14 cellular contexts compared by ENCODE assay signal in the genomic region with DNA sequence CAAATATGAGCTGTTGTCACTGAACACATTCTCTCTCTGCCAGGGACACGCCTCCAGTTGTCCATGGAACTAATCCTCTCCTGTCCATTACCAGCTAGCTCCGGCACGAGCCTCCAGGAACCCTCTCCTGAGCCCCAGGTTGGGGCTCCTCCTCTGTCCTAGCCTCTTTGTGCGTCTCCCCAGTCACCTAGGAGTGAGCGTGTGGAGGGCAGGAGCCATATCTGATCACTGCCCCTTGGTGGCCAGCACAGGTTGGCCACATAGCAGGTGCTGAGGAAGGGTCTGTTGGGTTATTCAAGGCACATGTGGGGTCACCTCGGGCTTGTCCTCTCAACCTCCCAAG. TPM values are rescaled to one million over a fixed set of nuclear protein-coding genes. Genes with fewer than 3 reads are reported as not detected.
DNase-seq lines count a peak whose midpoint lies in the region; ATAC-seq, FAIRE-seq and TF ChIP-seq lines count a peak whose summit lies in the region.
"Had no signal": no experiment of that assay in that cellular context is flagged by ENCODE, and none has a peak within 500 bp of the region (broad histone marks: within the 10 kb centered on the region; RNA-seq: fewer than 3 reads in every experiment).

No MANE protein-coding gene starts in this region.

- H3K4me3 Mint-ChIP-seq in activated naive CD4-positive, alpha-beta T cell treated with anti-CD3 and anti-CD28 coated beads for 36 hours = no peak overlapping the region
- H3K4me3 Mint-ChIP-seq in astrocyte (ENCODE audit: unreplicated experiment) = no peak overlapping the region
- H3K4me3 Mint-ChIP-seq in stimulated activated memory B cell treated with anti-CD40 and anti-IgM and Interleukin-4, amounts not matched to agents 10 μg/mL and 1 μg/mL and 100 μg/mL, for 72 hours = peak overlapping the region; percentile 94

- H3K4me3 ChIP-seq in astrocyte (ENCODE audit: insufficient read depth, low read depth, low read length) = no peak overlapping the region

- no peaks in the 10 kb centered on the region for H3K27me3 ChIP-seq in astrocyte (ENCODE audit: insufficient read depth, low read length)
- H3K27me3 ChIP-seq: brain microvascular endothelial cell had no signal

- H3K79me2 ChIP-seq in astrocyte (ENCODE audit: insufficient read depth, low read length) = peaks cover 38% of the 10 kb centered on the region

- no peak for DNase-seq in activated naive CD4-positive, alpha-beta T cell treated with anti-CD3 and anti-CD28 coated beads for 36 hours
- DNase-seq in activated naive CD4-positive, alpha-beta T cell treated with anti-CD3 and anti-CD28 coated beads, Interleukin-2, amount 50 U/mL, for 72 hours (ENCODE audit: low spot score in 2 of 2) = no peak
- no peak for DNase-seq in astrocyte (ENCODE audit: low read depth)
- DNase-seq in activated CD8-positive, alpha-beta memory T cell treated with anti-CD3 and anti-CD28 coated beads, Interleukin-2, amount 50 U/mL, for 4 hours = no peak
- DNase-seq: brain microvascular endothelial cell; GOT3; NCI-H2081; retina; SIG-M5; stimulated activated CD4-positive, alpha-beta T cell treated with anti-CD3 and anti-CD28 coated beads, Interleukin-4, amount 100 ng/mL, for 1 hour had no signal

- peak overlapping the region; percentile 2 for H3K9ac ChIP-seq in astrocyte (ENCODE audit: low read length)

- H3K4me1 ChIP-seq in astrocyte (ENCODE audit: insufficient read depth, low read length) = peaks cover 13% of the 10 kb centered on the region

- peaks cover 29% of the 10 kb centered on the region for H3K4me1 Mint-ChIP-seq in activated naive CD4-positive, alpha-beta T cell treated with anti-CD3 and anti-CD28 coated beads for 36 hours (ENCODE audit: low read depth)
- peaks cover 8% of the 10 kb centered on the region for H3K4me1 Mint-ChIP-seq in astrocyte (ENCODE audit: low read depth, unreplicated experiment)
- H3K4me1 Mint-ChIP-seq in stimulated activated memory B cell treated with anti-CD40 and anti-IgM and Interleukin-4, amounts not matched to agents 10 μg/mL and 1 μg/mL and 100 μg/mL, for 72 hours = peaks cover 85% of the 10 kb centered on the region

- TF ChIP-seq CTCF in astrocyte (IDR thresholded peaks at IDR 0.05; ENCODE audit: insufficient read depth, low read depth, low read length) = no peak

- H3K9me3 Mint-ChIP-seq in activated naive CD4-positive, alpha-beta T cell treated with anti-CD3 and anti-CD28 coated beads for 36 hours = no peaks in the 10 kb centered on the region
- H3K9me3 Mint-ChIP-seq in activated naive CD4-positive, alpha-beta T cell treated with anti-CD3 and anti-CD28 coated beads, Interleukin-2, amount 50 U/mL, for 72 hours = no peaks in the 10 kb centered on the region
- no peaks in the 10 kb centered on the region for H3K9me3 Mint-ChIP-seq in astrocyte (ENCODE audit: unreplicated experiment)
- no peaks in the 10 kb centered on the region for H3K9me3 Mint-ChIP-seq in stimulated activated memory B cell treated with anti-CD40 and anti-IgM and Interleukin-4, amounts not matched to agents 10 μg/mL and 1 μg/mL and 100 μg/mL, for 72 hours
- H3K9me3 Mint-ChIP-seq: stimulated activated naive CD8-positive, alpha-beta T cell treated with anti-CD3 and anti-CD28 coated beads, Interleukin-15, Interleukin-2, amounts not matched to agents 100 ng/mL and 50 ng/mL, for 24 hours had no signal

- no peak overlapping the region for H3K4me2 ChIP-seq in astrocyte (ENCODE audit: low read length)

- peaks cover 7% of the 10 kb centered on the region for H3K36me3 Mint-ChIP-seq in activated naive CD4-positive, alpha-beta T cell treated with anti-CD3 and anti-CD28 coated beads for 36 hours (ENCODE audit: low read depth)
- H3K36me3 Mint-ChIP-seq in activated naive CD4-positive, alpha-beta T cell treated with anti-CD3 and anti-CD28 coated beads, Interleukin-2, amount 50 U/mL, for 72 hours = peaks cover 9 to 10% of the 10 kb centered on the region in 2 donors
- H3K36me3 Mint-ChIP-seq in astrocyte (ENCODE audit: low read depth, unreplicated experiment) = peaks cover 18% of the 10 kb centered on the region
- peaks cover 58% of the 10 kb centered on the region for H3K36me3 Mint-ChIP-seq in stimulated activated memory B cell treated with anti-CD40 and anti-IgM and Interleukin-4, amounts not matched to agents 10 μg/mL and 1 μg/mL and 100 μg/mL, for 72 hours

- no peak for ATAC-seq in activated naive CD4-positive, alpha-beta T cell treated with anti-CD3 and anti-CD28 coated beads, Interleukin-2, amount 50 U/mL, for 72 hours
- no peak for ATAC-seq in stimulated activated memory B cell treated with anti-CD40 and anti-IgM and Interleukin-4, amounts not matched to agents 10 μg/mL and 1 μg/mL and 100 μg/mL, for 72 hours
- ATAC-seq in HG03025 (IDR thresholded peaks at IDR 0.05; ENCODE audit: low FRiP score, unreplicated experiment) = no peak

- no peaks in the 10 kb centered on the region for H3K9me3 ChIP-seq in astrocyte (ENCODE audit: insufficient read depth, low read depth, low read length)

- no peak overlapping the region for H3K27ac ChIP-seq in astrocyte (ENCODE audit: low read depth, low read length)
- H3K27ac ChIP-seq: brain microvascular endothelial cell had no signal

- FAIRE-seq in astrocyte (lab: Jason Lieb, UNC) = no peak
- FAIRE-seq: keratinocyte had no signal

- peaks cover 61% of the 10 kb centered on the region for H4K20me1 ChIP-seq in astrocyte (ENCODE audit: insufficient read depth, low read length)

- intact Hi-C loops in activated naive CD4-positive, alpha-beta T cell treated with anti-CD3 and anti-CD28 coated beads for 36 hours (cut with micrococcal nuclease) = loop anchor here (5.0 kb wide), 1 partner anchor 130 kb away; the partner anchor contains the start of gene POLA2

- H3K27ac Mint-ChIP-seq in activated naive CD4-positive, alpha-beta T cell treated with anti-CD3 and anti-CD28 coated beads for 36 hours = peak overlapping the region; percentile 41
- no peak overlapping the region for H3K27ac Mint-ChIP-seq in activated naive CD4-positive, alpha-beta T cell treated with anti-CD3 and anti-CD28 coated beads, Interleukin-2, amount 50 U/mL, for 72 hours
- no peak overlapping the region for H3K27ac Mint-ChIP-seq in astrocyte (ENCODE audit: unreplicated experiment)
- H3K27ac Mint-ChIP-seq in stimulated activated memory B cell treated with anti-CD40 and anti-IgM and Interleukin-4, amounts not matched to agents 10 μg/mL and 1 μg/mL and 100 μg/mL, for 72 hours = peak overlapping the region; percentile 98

- CTCF ChIA-PET in activated naive CD4-positive, alpha-beta T cell treated with anti-CD3 and anti-CD28 coated beads for 36 hours (lab: Charles Lee) = interaction anchor here (1.0 kb wide), 1 partner anchor 14 kb away, joined by 4 read pairs; the partner anchor contains the start of gene ZNHIT2

- H3K27me3 Mint-ChIP-seq in activated naive CD4-positive, alpha-beta T cell treated with anti-CD3 and anti-CD28 coated beads for 36 hours (ENCODE audit: low read depth) = no peaks in the 10 kb centered on the region
- H3K27me3 Mint-ChIP-seq in astrocyte (ENCODE audit: low read depth, unreplicated experiment) = no peaks in the 10 kb centered on the region
- H3K27me3 Mint-ChIP-seq in stimulated activated memory B cell treated with anti-CD40 and anti-IgM and Interleukin-4, amounts not matched to agents 10 μg/mL and 1 μg/mL and 100 μg/mL, for 72 hours = no peaks in the 10 kb centered on the region
- H3K27me3 Mint-ChIP-seq: stimulated activated naive CD8-positive, alpha-beta T cell treated with anti-CD3 and anti-CD28 coated beads, Interleukin-15, Interleukin-2, amounts not matched to agents 100 ng/mL and 50 ng/mL, for 24 hours had no signal

- peaks cover 33% of the 10 kb centered on the region for H3K36me3 ChIP-seq in astrocyte (ENCODE audit: insufficient read depth, low read length)

- no peak overlapping the region for H2AFZ ChIP-seq in astrocyte (ENCODE audit: low read depth, low read length)

RNA-seq across cellular contexts. Expression of gene SYVN1, which starts 2.5 kb away (rescaled TPM):
- 10 to 100 TPM; 19.0 to 19.2 TPM for total RNA-seq in activated naive CD4-positive, alpha-beta T cell treated with anti-CD3 and anti-CD28 coated beads for 36 hours
- total RNA-seq in activated naive CD4-positive, alpha-beta T cell treated with anti-CD3 and anti-CD28 coated beads, Interleukin-2, amount 50 U/mL, for 72 hours = 10 to 100 TPM; 30.2 to 31.6 TPM
- total RNA-seq in astrocyte = 43.0 and 49.9 TPM in 2 replicates

RNA-seq across cellular contexts. Expression of gene MRPL49, which starts 9.7 kb away (rescaled TPM):
- total RNA-seq in activated naive CD4-positive, alpha-beta T cell treated with anti-CD3 and anti-CD28 coated beads for 36 hours = 10 to 100 TPM; 49.3 to 51.6 TPM
- total RNA-seq in activated naive CD4-positive, alpha-beta T cell treated with anti-CD3 and anti-CD28 coated beads, Interleukin-2, amount 50 U/mL, for 72 hours = 10 to 100 TPM; 55.3 to 92.6 TPM
- total RNA-seq in astrocyte = 42.6 and 45.1 TPM in 2 replicates

RNA-seq across cellular contexts. Expression of gene FAU, which starts 9.9 kb away (rescaled TPM):
- 1,000 to 10,000 TPM; 1,272 to 1,294 TPM for total RNA-seq in activated naive CD4-positive, alpha-beta T cell treated with anti-CD3 and anti-CD28 coated beads for 36 hours
- total RNA-seq in activated naive CD4-positive, alpha-beta T cell treated with anti-CD3 and anti-CD28 coated beads, Interleukin-2, amount 50 U/mL, for 72 hours = 1,000 to 10,000 TPM in 1 of 2 donors, 100 to 1,000 TPM in 1; 983 to 1,040 TPM
- total RNA-seq in astrocyte = 670 and 694 TPM in 2 replicates

RNA-seq across cellular contexts. Expression of gene ZNHIT2, which starts 14.4 kb away (rescaled TPM):
- 1 to 10 TPM; 5.6 to 6.1 TPM for total RNA-seq in activated naive CD4-positive, alpha-beta T cell treated with anti-CD3 and anti-CD28 coated beads for 36 hours
- 1 to 10 TPM; 5.6 to 10.0 TPM for total RNA-seq in activated naive CD4-positive, alpha-beta T cell treated with anti-CD3 and anti-CD28 coated beads, Interleukin-2, amount 50 U/mL, for 72 hours
- 8.1 and 10.0 TPM in 2 replicates for total RNA-seq in astrocyte

RNA-seq across cellular contexts. Expression of gene TM7SF2, which starts 20.2 kb away (rescaled TPM):
- total RNA-seq in activated naive CD4-positive, alpha-beta T cell treated with anti-CD3 and anti-CD28 coated beads for 36 hours = 10 to 100 TPM; 10.9 to 11.9 TPM
- 10 to 100 TPM; 20.5 to 24.3 TPM for total RNA-seq in activated naive CD4-positive, alpha-beta T cell treated with anti-CD3 and anti-CD28 coated beads, Interleukin-2, amount 50 U/mL, for 72 hours
- 18.0 and 23.9 TPM in 2 replicates for total RNA-seq in astrocyte

Comparison
In these comparisons a context has a peak if more than half of its experiments do, and no peak if none do; other contexts are left out.
1. H3K27ac Mint-ChIP-seq: peak in activated naive CD4-positive, alpha-beta T cell treated with anti-CD3 and anti-CD28 coated beads for 36 hours (single experiment) and stimulated activated memory B cell treated with anti-CD40 and anti-IgM and Interleukin-4, amounts not matched to agents 10 μg/mL and 1 μg/mL and 100 μg/mL, for 72 hours (single experiment); none in activated naive CD4-positive, alpha-beta T cell treated with anti-CD3 and anti-CD28 coated beads, Interleukin-2, amount 50 U/mL, for 72 hours (0 of 2) and astrocyte (single experiment).